11 cellular contexts compared by ENCODE assay signal in the genomic region with DNA sequence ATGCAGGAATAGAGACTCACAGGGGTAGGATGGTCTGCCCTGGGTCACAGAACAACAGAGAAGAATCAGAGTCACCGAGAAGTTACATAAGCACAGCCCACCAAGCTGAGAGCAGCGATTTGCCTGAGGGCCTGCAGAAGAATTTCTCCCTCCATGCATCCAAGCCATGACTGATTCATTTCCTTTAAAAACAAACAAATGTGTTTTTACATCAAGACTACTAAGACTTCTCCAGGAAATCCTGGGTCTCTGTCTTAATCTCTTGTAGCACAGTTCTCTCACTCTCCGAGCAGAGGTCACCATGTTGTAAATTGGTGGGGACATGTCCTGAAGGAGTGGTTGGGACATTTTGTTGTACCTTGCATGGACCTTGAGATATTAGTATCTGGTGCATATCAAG.
DNase-seq lines count a peak whose midpoint lies in the region; ATAC-seq and TF ChIP-seq lines count a peak whose summit lies in the region.
"Had no signal": no experiment of that assay in that cellular context is flagged by ENCODE, and none has a peak within 500 bp of the region (broad histone marks: within the 10 kb centered on the region; RNA-seq: fewer than 3 reads in every experiment).

No MANE protein-coding gene starts in this region.

- no peak overlapping the region for H3K4me3 ChIP-seq in cardiac fibroblast (replicated peaks in 1 of 2; ENCODE audit: low read depth in 2 of 2, low read length in 2 of 2)
- H3K4me3 ChIP-seq in mesodermal cell (ENCODE audit: extremely low read depth, insufficient read depth, low read length, poor library complexity, severe bottlenecking): no peak overlapping the region
- H3K4me3 ChIP-seq: BLaER1 treated with 17β-estradiol and CSF1 and Interleukin-3, amounts not matched to agents 10 nM and 100 nM; esophagus muscularis mucosa had no signal

- H3K27ac Mint-ChIP-seq in natural killer cell treated with Interleukin-12 subunit alpha and Interleukin-12 subunit beta and Interleukin-15 and Interleukin-18, amount 100 ng/mL, for 72 hours: no peak overlapping the region

- no peak overlapping the region for H3K4me3 Mint-ChIP-seq in natural killer cell treated with Interleukin-12 subunit alpha and Interleukin-12 subunit beta and Interleukin-15 and Interleukin-18, amount 100 ng/mL, for 72 hours

- peaks cover 0 to 10% of the 10 kb centered on the region in 2 donors for H3K27me3 Mint-ChIP-seq in natural killer cell treated with Interleukin-12 subunit alpha and Interleukin-12 subunit beta and Interleukin-15 and Interleukin-18, amount 100 ng/mL, for 72 hours

- no peaks in the 10 kb centered on the region for H3K9me3 ChIP-seq in mesodermal cell (ENCODE audit: control insufficient read depth, low read length)
- H3K9me3 ChIP-seq: esophagus muscularis mucosa had no signal

- no peaks in the 10 kb centered on the region for H3K36me3 ChIP-seq in mesodermal cell (ENCODE audit: control insufficient read depth, insufficient read depth, low read length)
- H3K36me3 ChIP-seq: BLaER1 treated with 17β-estradiol and CSF1 and Interleukin-3, amounts not matched to agents 10 nM and 100 nM; esophagus muscularis mucosa; WERI-Rb-1 had no signal

- TF ChIP-seq CTCF in cardiac fibroblast (IDR thresholded peaks at IDR 0.05; ENCODE audit: low read depth, low read length): no peak
- TF ChIP-seq CTCF in GM13977 (IDR thresholded peaks at IDR 0.05; ENCODE audit: extremely low read depth, insufficient read depth, missing control alignments): no peak

- H3K36me3 Mint-ChIP-seq in natural killer cell treated with Interleukin-12 subunit alpha and Interleukin-12 subunit beta and Interleukin-15 and Interleukin-18, amount 100 ng/mL, for 72 hours: no peaks in the 10 kb centered on the region

- H3K27ac ChIP-seq in mesodermal cell (ENCODE audit: low read depth, low read length, severe bottlenecking): peak overlapping the region; percentile 57
- H3K27ac ChIP-seq: esophagus muscularis mucosa, WERI-Rb-1 had no signal

- in situ Hi-C loops in GM13977 (cut with MboI; ENCODE audit: low pct_unique_long_range_greater_than_20kb, low sequenced_read_pairs, unreplicated experiment): no loop called here

- no peaks in the 10 kb centered on the region for H3K9me3 Mint-ChIP-seq in natural killer cell treated with Interleukin-12 subunit alpha and Interleukin-12 subunit beta and Interleukin-15 and Interleukin-18, amount 100 ng/mL, for 72 hours

- H3K4me1 ChIP-seq in mesodermal cell (ENCODE audit: control insufficient read depth, insufficient read depth, low read length, poor library complexity, severe bottlenecking): peaks cover 37% of the 10 kb centered on the region

- DNase-seq in AG08396 (ENCODE audit: low spot score): peak; percentile 32
- peak; percentile 48 for DNase-seq in NCI-H460 (ENCODE audit: extremely low read depth, low read depth)
- peak; percentile 62 to 73 for DNase-seq in cardiac fibroblast (ENCODE audit: low read depth in 2 of 2)
- DNase-seq in GM13977 (ENCODE audit: low spot score): no peak
- DNase-seq in HuH-7 (ENCODE audit: low spot score): no peak
- no peak for DNase-seq in natural killer cell treated with Interleukin-12 subunit alpha and Interleukin-12 subunit beta and Interleukin-15 and Interleukin-18, amount 100 ng/mL, for 72 hours (ENCODE audit: low spot score)
- DNase-seq in epidermal melanocyte (ENCODE audit: insufficient read length, low spot score): no peak
- DNase-seq: WERI-Rb-1 had no signal

- no peaks in the 10 kb centered on the region for H3K4me1 Mint-ChIP-seq in natural killer cell treated with Interleukin-12 subunit alpha and Interleukin-12 subunit beta and Interleukin-15 and Interleukin-18, amount 100 ng/mL, for 72 hours (ENCODE audit: low read depth in 2 of 2)

- ATAC-seq in natural killer cell treated with Interleukin-12 subunit alpha and Interleukin-12 subunit beta and Interleukin-15 and Interleukin-18, amount 100 ng/mL, for 72 hours: no peak

- 41 to 65% methylated on average over 2 of the region's 3 CpGs for WGBS in mesodermal cell (ENCODE audit: insufficient coverage in 2 of 2), 2 experiments

Comparison
In these comparisons a context has a peak if more than half of its experiments do, and no peak if none do; other contexts are left out.
1. DNase-seq: peak in AG08396 (single experiment), NCI-H460 (single experiment) and cardiac fibroblast (2 of 2); none in GM13977 (single experiment), HuH-7 (single experiment), natural killer cell treated with Interleukin-12 subunit alpha and Interleukin-12 subunit beta and Interleukin-15 and Interleukin-18, amount 100 ng/mL, for 72 hours (single experiment) and epidermal melanocyte (single experiment).